In the genomic region with DNA sequence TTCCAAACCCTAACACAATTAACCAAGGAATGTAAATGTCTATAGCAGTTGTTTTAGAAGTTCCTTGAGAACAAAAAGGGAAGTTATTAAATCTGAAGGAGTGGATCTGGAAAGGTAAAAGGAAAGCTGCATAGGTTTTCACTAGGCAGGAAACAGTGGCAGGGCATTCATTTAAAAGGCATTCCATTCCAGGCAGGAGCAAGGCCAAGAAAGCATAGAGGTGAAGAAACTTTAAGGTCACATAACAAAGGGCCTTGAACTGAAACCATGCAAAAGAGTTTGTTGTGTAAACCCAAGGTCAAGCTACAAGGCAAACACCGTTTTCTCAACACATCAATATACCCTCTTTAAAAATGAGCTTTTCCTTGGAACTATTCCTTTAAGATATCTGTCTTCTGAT, we compare ENCODE assay signal across 8 cellular contexts. TPM values are rescaled to one million over a fixed set of nuclear protein-coding genes. Genes with fewer than 3 reads are reported as not detected.
DNase-seq lines count a peak whose midpoint lies in the region; ATAC-seq and TF ChIP-seq lines count a peak whose summit lies in the region.

No MANE protein-coding gene starts in this region.

- WGBS in mesodermal cell (ENCODE audit: insufficient coverage in 2 of 2), 2 experiments = no CpG with 5 or more reads among the region's 1 CpG

- peak overlapping the region; percentile 98 for H3K27ac ChIP-seq in mesodermal cell (ENCODE audit: low read depth, low read length, severe bottlenecking)

- ATAC-seq in HG02798 (IDR thresholded peaks at IDR 0.05; ENCODE audit: poor library complexity, unreplicated experiment) (no peak), HG03442 (IDR thresholded peaks at IDR 0.05; ENCODE audit: unreplicated experiment) (no peak), GM19324 (IDR thresholded peaks at IDR 0.05; ENCODE audit: low FRiP score, unreplicated experiment) (no peak)

- in situ Hi-C loops in G401 (cut with HindIII; ENCODE audit: low sequenced_read_pairs) = no loop called here

- no peak for DNase-seq in AG09309 (ENCODE audit: low read depth)
- DNase-seq in LNCaP clone FGC (ENCODE audit: low read depth) = no peak
- peak; percentile 34 for DNase-seq in choroid plexus epithelial cell (ENCODE audit: low read depth)
- no peak for DNase-seq in G401 (ENCODE audit: low spot score)

- peak overlapping the region; percentile 75 for H3K4me3 ChIP-seq in AG09309 (ENCODE audit: control insufficient read depth, low read depth, low read length)
- peak overlapping the region; percentile 91 for H3K4me3 ChIP-seq in LNCaP clone FGC (ENCODE audit: low read depth, low read length)
- peak overlapping the region; percentile 84 for H3K4me3 ChIP-seq in choroid plexus epithelial cell (ENCODE audit: low read depth, low read length)
- peak overlapping the region; percentile 98 for H3K4me3 ChIP-seq in mesodermal cell (ENCODE audit: extremely low read depth, insufficient read depth, low read length, poor library complexity, severe bottlenecking)

- H3K4me1 ChIP-seq in mesodermal cell (ENCODE audit: control insufficient read depth, insufficient read depth, low read length, poor library complexity, severe bottlenecking) = peaks cover 20% of the 10 kb centered on the region

- H3K9me3 ChIP-seq in mesodermal cell (ENCODE audit: control insufficient read depth, low read length) = no peaks in the 10 kb centered on the region

- H3K36me3 ChIP-seq in mesodermal cell (ENCODE audit: control insufficient read depth, insufficient read depth, low read length) = peaks cover 21% of the 10 kb centered on the region

- TF ChIP-seq CTCF in AG09309 (IDR thresholded peaks at IDR 0.05; ENCODE audit: control insufficient read depth, insufficient read depth, low read depth, low read length, missing control alignments) (no peak), LNCaP clone FGC (IDR thresholded peaks at IDR 0.05; ENCODE audit: control insufficient read depth, extremely low read depth, insufficient read depth) (no peak), choroid plexus epithelial cell (conservative IDR thresholded peaks at IDR 0.05; ENCODE audit: low read depth, low read length) (no peak)

RNA-seq across cellular contexts. Expression of a gene that starts 0.8 kb away (rescaled TPM):
- 27.4 TPM for polyA plus RNA-seq in mesodermal cell (2013, experiment 1 of 2)
- polyA plus RNA-seq in mesodermal cell (2013, experiment 2 of 2) = 29.2 TPM
- 13.7 and 31.3 TPM in 2 replicates for total RNA-seq in G401 (2014; rRNA removed; shearing (Covaris generic))
